ENCODE assay signal across 18 cellular contexts in genomic region chr2:225254363-225254762, GRCh38.
DNase-seq lines count a peak whose midpoint lies in the region; ATAC-seq, FAIRE-seq and TF ChIP-seq lines count a peak whose summit lies in the region.
"Had no signal": no experiment of that assay in that cellular context is flagged by ENCODE, and none has a peak within 500 bp of the region (broad histone marks: within the 10 kb centered on the region; RNA-seq: fewer than 3 reads in every experiment).

No MANE protein-coding gene starts in this region.

- DNase-seq in A549 (ENCODE audit: low read depth in 1 of 2, low spot score in 1 of 2) (no peak), D721Med (ENCODE audit: insufficient read length, low spot score) (no peak), H1 (ENCODE audit: low read depth in 1 of 2, low spot score in 2 of 2) (no peak), PC-3 (no peak), NCI-H1436 (lab: John Stamatoyannopoulos, UW) (no peak)
- no peak for DNase-seq in effector CD4-positive, alpha-beta T cell
- DNase-seq: AML-193; Caco-2; CD4-positive, alpha-beta T cell; DMS153; DMS79; GDM1; KG1 had no signal

- no peak overlapping the region for H3K23ac ChIP-seq in H1 (ENCODE audit: insufficient read length)

- no TSS peak for BruUV-seq in PC-3 (replicated peaks; lab: Mats Ljungman, UMichigan)

- H4K5ac ChIP-seq in H1 (ENCODE audit: insufficient read length, low read depth, low read length) = no peak overlapping the region

- H3K18ac ChIP-seq in H1 (ENCODE audit: extremely low read depth, low read length) = no peak overlapping the region

- no peak overlapping the region for H3K4ac ChIP-seq in H1 (replicated peaks; ENCODE audit: insufficient read length, low read depth, low read length)

- H3K4me1 ChIP-seq in A549 (no peaks in the 10 kb centered on the region), OCI-LY3 (ENCODE audit: low read length) (no peaks in the 10 kb centered on the region), H1 (replicated peaks in 1 of 4; ENCODE audit: control insufficient read depth in 3 of 4, insufficient read depth in 4 of 4, low read length in 3 of 4) (no peaks in the 10 kb centered on the region; a peak in 1 of 7 replicates), PC-3 (ENCODE audit: insufficient read depth, low read length) (no peaks in the 10 kb centered on the region)
- H3K4me1 ChIP-seq: Caco-2, HAP-1 had no signal

- no peaks in the 10 kb centered on the region for H3K23me2 ChIP-seq in H1 (ENCODE audit: low read depth, low read length)

- POLR2A ChIA-PET in A549 (lab: Yijun Ruan, JAX) = no interaction called here
- POLR2A ChIA-PET in H1 (lab: Charles Lee; ENCODE audit: partially characterized antibody) = no interaction called here
- POLR2A ChIA-PET in PC-3 (lab: Charles Lee; ENCODE audit: unreplicated experiment) = no interaction called here

- TF ChIP-seq RAD21 in A549 (conservative IDR thresholded peaks at IDR 0.05 in 1 of 2, IDR thresholded peaks at IDR 0.05 in 1 of 2) (no peak), H1 (IDR thresholded peaks at IDR 0.05 in 1 of 2, conservative IDR thresholded peaks at IDR 0.05 in 1 of 2; ENCODE audit: low read depth in 2 of 2, low read length in 2 of 2) (no peak)

- FAIRE-seq in A549 (lab: Jason Lieb, UNC) = no peak
- FAIRE-seq in D721Med (lab: Jason Lieb, UNC) = peak; percentile 69
- FAIRE-seq in H1 (lab: Jason Lieb, UNC) = no peak
- FAIRE-seq: GM12892, GM18507 had no signal

- no peak overlapping the region for H3K14ac ChIP-seq in H1 (ENCODE audit: insufficient read length)

- CTCF ChIA-PET in A549 (lab: Yijun Ruan, JAX) (no interaction called here), H1 (lab: Charles Lee; ENCODE audit: partially characterized antibody) (interaction anchor here (1.2 to 1.6 kb wide), 4 partner anchors 10 to 117 kb away, joined by 4 to 6 read pairs (median 4); no protein-coding TSS in a partner anchor), PC-3 (lab: Charles Lee) (no interaction called here)

- no peaks in the 10 kb centered on the region for H3F3A ChIP-seq in PC-3 (ENCODE audit: low read length, unreplicated experiment)

- H4K20me1 ChIP-seq in OCI-LY3 (ENCODE audit: insufficient read depth, low read length) (no peaks in the 10 kb centered on the region), H1 (replicated peaks in 1 of 2; ENCODE audit: control insufficient read depth in 1 of 2, insufficient read depth in 2 of 2, low read length in 2 of 2) (no peaks in the 10 kb centered on the region), PC-3 (ENCODE audit: low read length) (no peaks in the 10 kb centered on the region)

- intact Hi-C loops in PC-3 (cut with micrococcal nuclease) = no loop called here

- H3K36me3 ChIP-seq in OCI-LY3 (replicated peaks; ENCODE audit: low read depth, low read length) (no peaks in the 10 kb centered on the region), H1 (ENCODE audit: control insufficient read depth in 2 of 4, insufficient read depth in 4 of 4, low read length in 3 of 4) (peaks cover 0 to 2% (median 0%) of the 10 kb centered on the region in 4 experiments; a peak in 1 of 8 replicates), PC-3 (ENCODE audit: low read depth, low read length) (no peaks in the 10 kb centered on the region)
- H3K36me3 ChIP-seq: HAP-1 had no signal

- ATAC-seq in A549 (no peak), PC-3 (no peak)

- no peak overlapping the region for H3K4me3 ChIP-seq in A549
- H3K4me3 ChIP-seq in OCI-LY3 (ENCODE audit: low read length) = no peak overlapping the region
- no peak overlapping the region for H3K4me3 ChIP-seq in H1 (ENCODE audit: extremely low read depth in 1 of 4, insufficient read depth in 2 of 4, low read depth in 3 of 4, low read length in 4 of 4)
- H3K4me3 ChIP-seq in PC-3 (ENCODE audit: low read length) = no peak overlapping the region
- H3K4me3 ChIP-seq: HAP-1 had no signal

- TF ChIP-seq CTCF in A549 (IDR thresholded peaks at IDR 0.05) (no peak), D721Med (IDR thresholded peaks at IDR 0.05; ENCODE audit: insufficient read depth, missing control alignments) (no peak), OCI-LY3 (IDR thresholded peaks at IDR 0.05; ENCODE audit: low read depth, low read length) (no peak), H1 (IDR thresholded peaks at IDR 0.05; ENCODE audit: control extremely low read depth in 1 of 3, insufficient read depth in 1 of 3, low read depth in 1 of 3, low read length in 3 of 3) (no peak), PC-3 (conservative IDR thresholded peaks at IDR 0.05; ENCODE audit: low read depth, low read length) (no peak)

- no peak overlapping the region for H2BK15ac ChIP-seq in H1 (ENCODE audit: low read length)

- H3K79me1 ChIP-seq in H1 (ENCODE audit: low read depth, low read length) = no peaks in the 10 kb centered on the region

- H2AFZ ChIP-seq in OCI-LY3 (ENCODE audit: low read depth, low read length) (0 out of 2 replicates have a peak overlapping the region, but pooled peaks have one; percentile 54), H1 (ENCODE audit: low read length) (0 out of 2 replicates have a peak overlapping the region, but pooled peaks have one; percentile 19), PC-3 (ENCODE audit: low read length) (no peak overlapping the region)

- H3K27me3 ChIP-seq in OCI-LY3 (ENCODE audit: low read depth, low read length) (no peaks in the 10 kb centered on the region), H1 (replicated peaks in 1 of 4; ENCODE audit: control insufficient read depth in 3 of 4, extremely low read depth in 1 of 4, insufficient read depth in 3 of 4, low read length in 3 of 4) (no peaks in the 10 kb centered on the region), PC-3 (ENCODE audit: low read length) (no peaks in the 10 kb centered on the region)

- TF ChIP-seq EP300 in A549 (IDR thresholded peaks at IDR 0.05) = no peak
- TF ChIP-seq EP300 in H1 (IDR thresholded peaks at IDR 0.05; ENCODE audit: borderline replicate concordance in 1 of 2, low read depth in 2 of 2, low read length in 2 of 2) = no peak

- H3K4me2 ChIP-seq in A549 = no peak overlapping the region
- H3K4me2 ChIP-seq in OCI-LY3 (ENCODE audit: low read length) = no peak overlapping the region
- H3K4me2 ChIP-seq in H1 (ENCODE audit: insufficient read depth in 1 of 2, low read depth in 2 of 2, low read length in 2 of 2) = no peak overlapping the region
- no peak overlapping the region for H3K4me2 ChIP-seq in PC-3 (ENCODE audit: low read length)

- peaks cover 9% of the 10 kb centered on the region; the same call in 2 of the 3 replicates for H3K9me3 ChIP-seq in A549
- no peaks in the 10 kb centered on the region for H3K9me3 ChIP-seq in OCI-LY3 (ENCODE audit: insufficient read depth, low read length)
- no peaks in the 10 kb centered on the region; a peak in 1 of 4 replicates for H3K9me3 ChIP-seq in H1 (ENCODE audit: insufficient read depth in 2 of 2, low read depth in 1 of 2, low read length in 1 of 2)
- H3K9me3 ChIP-seq in PC-3 (ENCODE audit: low read length) = no peaks in the 10 kb centered on the region
- H3K9me3 ChIP-seq: Caco-2, HAP-1 had no signal

- H3K9ac ChIP-seq in OCI-LY3 (ENCODE audit: low read length) (no peak overlapping the region), H1 (replicated peaks in 1 of 4; ENCODE audit: extremely low read depth in 1 of 4, low read depth in 3 of 4, low read length in 3 of 4) (no peak overlapping the region), PC-3 (ENCODE audit: low read length) (no peak overlapping the region)

- H2BK5ac ChIP-seq in H1 (ENCODE audit: low read depth, low read length) = no peak overlapping the region

- no peak overlapping the region for H4K8ac ChIP-seq in H1 (ENCODE audit: extremely low read depth, insufficient read depth, low read length)

- H2BK20ac ChIP-seq in H1 (ENCODE audit: low read length) = no peak overlapping the region

- no peak overlapping the region for H4K91ac ChIP-seq in H1 (replicated peaks; ENCODE audit: insufficient read length, low read length)

- H2BK12ac ChIP-seq in H1 (ENCODE audit: low read depth, low read length) = no peak overlapping the region

- H3K79me2 ChIP-seq in OCI-LY3 (ENCODE audit: low read length) = no peaks in the 10 kb centered on the region
- no peaks in the 10 kb centered on the region for H3K79me2 ChIP-seq in H1 (ENCODE audit: control insufficient read depth in 1 of 2, insufficient read depth in 2 of 2, low read length in 2 of 2)
- H3K79me2 ChIP-seq in PC-3 (ENCODE audit: low read length) = no peaks in the 10 kb centered on the region

- H3K27ac ChIP-seq in A549 = no peak overlapping the region
- no peak overlapping the region for H3K27ac ChIP-seq in OCI-LY3 (ENCODE audit: low read length)
- H3K27ac ChIP-seq in H1 (ENCODE audit: low read depth, low read length) = no peak overlapping the region
- H3K27ac ChIP-seq in PC-3 (ENCODE audit: low read length) = no peak overlapping the region
- H3K27ac ChIP-seq: C4-2B had no signal

- 91% methylated on average over 3 of the region's 3 CpGs for WGBS in A549 (ENCODE audit: missing lambda C conversion rate)
- WGBS in H1 (ENCODE audit: extremely low coverage in 1 of 2, insufficient coverage in 1 of 2, insufficient read length in 1 of 2, insufficient replicate concordance in 2 of 2, low coverage in 1 of 2, low lambda C conversion rate in 2 of 2, missing lambda C conversion rate in 1 of 2), 2 experiments = 77% methylated on average over 3 of the region's 3 CpGs; no CpG with 5 or more reads in 1 of the 2 experiments

- no peak overlapping the region for H2BK120ac ChIP-seq in H1 (replicated peaks; ENCODE audit: low read depth, low read length)

- no peak for TF ChIP-seq POLR2A in A549 (IDR thresholded peaks at IDR 0.05; ENCODE audit: low read length)
- no peak for TF ChIP-seq POLR2A in H1 (IDR thresholded peaks at IDR 0.05; ENCODE audit: control extremely low read depth in 1 of 2, low read depth in 2 of 2, low read length in 2 of 2)

- no peak overlapping the region for H2AK5ac ChIP-seq in H1 (ENCODE audit: low read depth, low read length)

- H3K9me2 ChIP-seq in PC-3 (replicated peaks; ENCODE audit: low read length) = no peaks in the 10 kb centered on the region; the same call in 1 of the 2 replicates

- H3K56ac ChIP-seq in H1 (replicated peaks; ENCODE audit: insufficient read length, low read depth, low read length) = no peak overlapping the region

TF ChIP-seq in A549, 52 proteins besides CTCF, POLR2A, EP300 and RAD21:
- TF ChIP-seq SREBF2 (IDR thresholded peaks at IDR 0.05) = no peak
- peak; percentile 44 for TF ChIP-seq MAFK (IDR thresholded peaks at IDR 0.05; ENCODE audit: partially characterized antibody)
TF ChIP-seq in A549: peak in this region for 1.

TF ChIP-seq in H1, 55 proteins besides CTCF, POLR2A, EP300 and RAD21:
- TF ChIP-seq ASH2L (IDR thresholded peaks at IDR 0.05; ENCODE audit: low read length) = no peak
- TF ChIP-seq KDM4A (IDR thresholded peaks at IDR 0.05; ENCODE audit: low read depth, low read length, severe bottlenecking) = no peak
- TF ChIP-seq EZH2 (IDR thresholded peaks at IDR 0.05; ENCODE audit: low read depth, low read length, severe bottlenecking) = no peak
- TF ChIP-seq MAFK (IDR thresholded peaks at IDR 0.05; ENCODE audit: low read depth, low read length) = peak; percentile 48; the same call in 1 of the 2 replicates

Comparison
In these comparisons a context has a peak if more than half of its experiments do, and no peak if none do; other contexts are left out.
1. Of the 18 proteins assayed by ChIP-seq in both H1 and A549: peak only in H1: none; only in A549: none; in both: MAFK; in neither: 17.